Comparison of ENCODE assay signal across 2 cellular contexts in genomic region chr11:78560066-78560597, GRCh38.
TF ChIP-seq lines count a peak whose summit lies in the region.

No MANE protein-coding gene starts in this region.

TF ChIP-seq in SK-N-SH, 30 proteins besides CTCF, POLR2A, EP300 and RAD21 (continued from another document):
- TF ChIP-seq USF2 (IDR thresholded peaks at IDR 0.05; ENCODE audit: borderline replicate concordance, low read depth, low read length) (no peak), CHD2 (IDR thresholded peaks at IDR 0.05; ENCODE audit: low read length, partially characterized antibody) (no peak), IRF3 (IDR thresholded peaks at IDR 0.05; ENCODE audit: low read depth, low read length) (no peak), NRF1 (IDR thresholded peaks at IDR 0.05; ENCODE audit: low read depth, low read length) (no peak), YY1 (IDR thresholded peaks at IDR 0.05; ENCODE audit: low read depth) (no peak), ZBTB33 (IDR thresholded peaks at IDR 0.05; ENCODE audit: borderline replicate concordance, low read depth) (no peak), RXRA (IDR thresholded peaks at IDR 0.05; ENCODE audit: borderline replicate concordance, low read depth) (no peak)

TF ChIP-seq in SK-N-SH treated with all-trans-retinoic acid at 6 μM for 48 hours, 23 proteins besides CTCF, POLR2A, EP300 and RAD21 (continued from another document):
- no peak for TF ChIP-seq OSR1 (CRISPR knock-in tag; IDR thresholded peaks at IDR 0.05)
TF ChIP-seq in SK-N-SH treated with all-trans-retinoic acid at 6 μM for 48 hours: peak in this region for 0.
